In the genomic region with DNA sequence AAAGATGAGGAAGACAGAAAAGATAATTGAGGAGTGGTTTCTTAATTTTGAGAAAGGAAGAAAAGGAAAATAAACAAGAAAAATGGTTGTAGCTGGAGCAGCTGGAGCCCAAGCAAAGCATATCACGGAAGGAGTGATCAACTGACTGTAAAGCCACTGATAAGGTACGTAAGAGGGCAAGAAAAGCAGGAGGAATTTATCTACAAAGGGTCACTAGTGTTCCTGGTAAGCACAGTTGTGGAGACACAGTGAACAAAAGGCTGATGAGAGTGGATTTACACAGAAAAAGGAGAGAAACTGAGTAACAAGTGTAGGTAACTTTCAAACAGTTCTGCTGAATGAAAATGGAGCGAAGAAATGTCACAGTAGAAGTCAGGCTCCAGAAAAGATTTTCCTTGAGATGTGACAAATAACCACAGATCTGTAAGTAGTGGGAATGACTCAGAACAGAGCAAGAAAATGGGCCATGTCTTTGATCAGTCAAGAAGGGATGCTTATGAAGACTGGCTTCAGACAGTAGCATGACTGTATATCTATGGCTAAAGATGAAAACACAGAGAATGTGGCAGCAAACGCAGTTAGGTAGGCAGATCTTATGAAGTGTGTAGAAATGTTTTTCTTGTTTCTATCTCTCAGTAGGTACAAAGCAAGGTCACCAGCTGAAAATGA, we compare ENCODE assay signal across 11 cellular contexts. TPM values are rescaled to one million over a fixed set of nuclear protein-coding genes. Genes with fewer than 3 reads are reported as not detected.
DNase-seq lines count a peak whose midpoint lies in the region; ATAC-seq and TF ChIP-seq lines count a peak whose summit lies in the region.
"Had no signal": no experiment of that assay in that cellular context is flagged by ENCODE, and none has a peak within 500 bp of the region (broad histone marks: within the 10 kb centered on the region; RNA-seq: fewer than 3 reads in every experiment).

No MANE protein-coding gene starts in this region.

- peak overlapping the region; percentile 94 for H3K27ac Mint-ChIP-seq in activated naive CD8-positive, alpha-beta T cell treated with anti-CD3 and anti-CD28 coated beads, Interleukin-2, amount 50 U/mL, for 24 hours
- H3K27ac Mint-ChIP-seq in neural crest cell (ENCODE audit: unreplicated experiment) = peak overlapping the region; percentile 64
- H3K27ac Mint-ChIP-seq: nephron had no signal

- no peaks in the 10 kb centered on the region for H3K79me2 ChIP-seq in KMS-11 (ENCODE audit: insufficient read depth, low read depth)

- H3K4me3 ChIP-seq in KMS-11 (IDR thresholded peaks at IDR 0.05; ENCODE audit: insufficient read depth, low read depth, low read length) = peak overlapping the region; percentile 64
- H3K4me3 ChIP-seq: tibial nerve had no signal

- peak overlapping the region; percentile 95 for H3K27ac ChIP-seq in KMS-11
- H3K27ac ChIP-seq: tibial nerve had no signal

- H3K27me3 ChIP-seq in KMS-11 (ENCODE audit: insufficient read depth, low read depth) = no peaks in the 10 kb centered on the region
- H3K27me3 ChIP-seq: tibial nerve had no signal

- no peaks in the 10 kb centered on the region for H3K9me3 Mint-ChIP-seq in activated naive CD8-positive, alpha-beta T cell treated with anti-CD3 and anti-CD28 coated beads, Interleukin-2, amount 50 U/mL, for 24 hours
- H3K9me3 Mint-ChIP-seq in neural crest cell = no peaks in the 10 kb centered on the region
- H3K9me3 Mint-ChIP-seq: nephron had no signal

- H3K36me3 Mint-ChIP-seq in activated naive CD8-positive, alpha-beta T cell treated with anti-CD3 and anti-CD28 coated beads, Interleukin-2, amount 50 U/mL, for 24 hours (ENCODE audit: low read depth) = peaks cover 27% of the 10 kb centered on the region
- peaks cover 11% of the 10 kb centered on the region for H3K36me3 Mint-ChIP-seq in neural crest cell (ENCODE audit: low read depth)

- ATAC-seq in activated CD4-positive, CD25-positive, alpha-beta regulatory T cell treated with anti-CD3 and anti-CD28 coated beads, Interleukin-2, amount 50 U/mL, for 24 hours = peak; percentile 96
- peak; percentile 100 for ATAC-seq in activated naive CD8-positive, alpha-beta T cell treated with anti-CD3 and anti-CD28 coated beads, Interleukin-2, amount 50 U/mL, for 24 hours
- ATAC-seq: Right ventricle myocardium inferior had no signal

- H2AFZ ChIP-seq in KMS-11 (ENCODE audit: low read depth) = no peak overlapping the region

- H3K4me1 ChIP-seq in KMS-11 (ENCODE audit: low read depth, poor library complexity, severe bottlenecking) = peaks cover 53% of the 10 kb centered on the region
- H3K4me1 ChIP-seq: tibial nerve had no signal

- H3K9ac ChIP-seq in KMS-11 = peak overlapping the region; percentile 66; the same call in 1 of the 2 replicates

- H3K4me2 ChIP-seq in KMS-11 = peak overlapping the region; percentile 88

- H3K4me1 Mint-ChIP-seq in activated naive CD8-positive, alpha-beta T cell treated with anti-CD3 and anti-CD28 coated beads, Interleukin-2, amount 50 U/mL, for 24 hours = peaks cover 25% of the 10 kb centered on the region
- H3K4me1 Mint-ChIP-seq in neural crest cell = no peaks in the 10 kb centered on the region
- H3K4me1 Mint-ChIP-seq: nephron had no signal

- no peaks in the 10 kb centered on the region for H3K27me3 Mint-ChIP-seq in activated naive CD8-positive, alpha-beta T cell treated with anti-CD3 and anti-CD28 coated beads, Interleukin-2, amount 50 U/mL, for 24 hours
- H3K27me3 Mint-ChIP-seq in neural crest cell (ENCODE audit: low read depth) = no peaks in the 10 kb centered on the region

- no peak for DNase-seq in activated CD4-positive, CD25-positive, alpha-beta regulatory T cell treated with anti-CD3 and anti-CD28 coated beads, Interleukin-2, amount 50 U/mL, for 72 hours
- no peak for DNase-seq in activated naive CD8-positive, alpha-beta T cell treated with anti-CD3 and anti-CD28 coated beads, Interleukin-2, amount 50 U/mL, for 24 hours
- DNase-seq in neural crest cell (ENCODE audit: low read depth, low spot score) (no peak), kidney glomerular epithelial cell (lab: John Stamatoyannopoulos, UW) (no peak), midbrain (lab: John Stamatoyannopoulos, UW) (no peak)
- DNase-seq in stimulated activated naive CD4-positive, alpha-beta T cell treated with Interleukin-2 at 50 U/mL for 16 hours (lab: John Stamatoyannopoulos, UW) = no peak

- TF ChIP-seq CTCF in KMS-11 (conservative IDR thresholded peaks at IDR 0.05; ENCODE audit: low read depth, low read length) (no peak), neural crest cell (conservative IDR thresholded peaks at IDR 0.05) (no peak)

- H4K20me1 ChIP-seq in KMS-11 (ENCODE audit: insufficient read depth) = no peaks in the 10 kb centered on the region; the same call in 1 of the 2 replicates

- H3K4me3 Mint-ChIP-seq in activated naive CD8-positive, alpha-beta T cell treated with anti-CD3 and anti-CD28 coated beads, Interleukin-2, amount 50 U/mL, for 24 hours = peak overlapping the region; percentile 53
- no peak overlapping the region for H3K4me3 Mint-ChIP-seq in neural crest cell
- H3K4me3 Mint-ChIP-seq: nephron had no signal

- H3K36me3 ChIP-seq in KMS-11 (ENCODE audit: insufficient read depth) = no peaks in the 10 kb centered on the region

RNA-seq across cellular contexts. Expression of a gene that starts 45.6 kb away (rescaled TPM):
- total RNA-seq in neural crest cell = 95.0 and 102 TPM in 2 replicates
